ENCODE assay signal across 10 cellular contexts in genomic region chr22:28478564-28478963, GRCh38.
"Had no signal": no experiment of that assay in that cellular context is flagged by ENCODE, and none has a peak within 500 bp of the region (broad histone marks: within the 10 kb centered on the region; RNA-seq: fewer than 3 reads in every experiment).

No MANE protein-coding gene starts in this region.

- H3K9me3 ChIP-seq: HAP-1 had no signal

- H3K4me3 ChIP-seq: GM23248, GM23338, HAP-1 had no signal

- H3K4me2 ChIP-seq: GM23338 had no signal

- H2AFZ ChIP-seq: GM23248, GM23338 had no signal

- DNase-seq: GM23248, GOT3, H9, HCEC 1CT, HFFc6 had no signal

- H3K36me3 ChIP-seq: HAP-1 had no signal

- H3K9ac ChIP-seq: GM23248 had no signal

- FAIRE-seq: H1, H54 had no signal

- H3K27ac ChIP-seq: GM23248 had no signal

- ATAC-seq: GM23338, HCT116 had no signal
